10 cellular contexts compared by ENCODE assay signal in the genomic region with DNA sequence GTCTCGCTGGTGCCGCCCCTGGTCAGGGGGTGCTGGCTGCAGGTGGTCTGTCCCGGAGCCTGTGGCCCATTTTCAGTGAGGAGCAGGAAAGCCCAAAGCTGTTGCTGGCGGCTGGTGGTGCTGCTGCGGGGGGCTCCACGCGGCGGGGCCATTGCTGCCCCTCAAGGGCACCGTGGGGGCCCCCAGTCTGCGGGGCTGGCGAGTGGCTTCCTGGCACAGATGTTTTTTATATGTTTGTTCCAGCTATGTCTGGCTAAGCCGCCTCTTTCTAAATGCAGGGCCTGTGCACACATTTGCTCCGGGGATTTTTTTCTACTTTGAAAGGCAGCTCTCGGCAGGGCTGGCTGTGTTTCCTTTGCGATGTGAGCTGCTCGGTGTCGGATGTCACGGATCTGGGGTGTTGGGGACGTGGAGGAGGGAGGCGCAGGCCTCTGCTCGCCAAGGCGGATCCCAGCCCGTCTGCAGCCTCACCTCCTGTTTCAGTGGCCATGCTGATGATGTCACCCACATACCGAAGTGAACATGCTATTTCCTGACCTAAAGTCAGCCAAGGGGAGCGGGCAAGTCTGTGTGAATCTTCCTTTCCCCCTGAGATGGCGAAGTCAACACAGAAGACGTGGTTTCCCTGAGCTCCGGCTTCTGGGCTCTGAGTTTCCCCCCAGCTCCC.
DNase-seq lines count a peak whose midpoint lies in the region; ATAC-seq and TF ChIP-seq lines count a peak whose summit lies in the region.
"Had no signal": no experiment of that assay in that cellular context is flagged by ENCODE, and none has a peak within 500 bp of the region (broad histone marks: within the 10 kb centered on the region; RNA-seq: fewer than 3 reads in every experiment).

No MANE protein-coding gene starts in this region.

- no peak overlapping the region for H3K4me3 Mint-ChIP-seq in neural crest cell

- DNase-seq in NCI-H460 (ENCODE audit: extremely low read depth, low read depth) (peak; percentile 1), fibroblast of mammary gland (ENCODE audit: low read depth) (peak; percentile 77), neural crest cell (ENCODE audit: low read depth, low spot score) (no peak), NOMO-1 (lab: John Stamatoyannopoulos, UW; ENCODE audit: unreplicated experiment in 2 of 2) (no peak)
- DNase-seq: caudate nucleus; stimulated activated CD4-positive, alpha-beta T cell treated with anti-CD3 and anti-CD28 coated beads, Interleukin-4, amount 100 ng/mL, for 24 hours had no signal

- no peaks in the 10 kb centered on the region for H3K36me3 Mint-ChIP-seq in neural crest cell (ENCODE audit: low read depth)

- H3K4me1 ChIP-seq in BLaER1, result peaks cover 27% of the 10 kb centered on the region

- no peaks in the 10 kb centered on the region for H4K20me1 ChIP-seq in BLaER1

- no peaks in the 10 kb centered on the region for H3K27me3 ChIP-seq in BLaER1

- peaks cover 7% of the 10 kb centered on the region for H3K27me3 Mint-ChIP-seq in neural crest cell (ENCODE audit: low read depth)

- H3K27ac ChIP-seq in BLaER1, result peak overlapping the region; percentile 23; the same call in 1 of the 2 replicates

- H3K27ac Mint-ChIP-seq in neural crest cell (ENCODE audit: unreplicated experiment), result peak overlapping the region; percentile 66

- H3K9me3 Mint-ChIP-seq in neural crest cell, result peaks cover 4% of the 10 kb centered on the region

- peaks cover 24% of the 10 kb centered on the region for H3K4me1 Mint-ChIP-seq in neural crest cell

- H3K9ac ChIP-seq in BLaER1, result no peak overlapping the region

- ATAC-seq in GM21390 (IDR thresholded peaks at IDR 0.05; ENCODE audit: unreplicated experiment) (no peak), GM21423 (IDR thresholded peaks at IDR 0.05; ENCODE audit: unreplicated experiment) (no peak), HG02798 (IDR thresholded peaks at IDR 0.05; ENCODE audit: poor library complexity, unreplicated experiment) (no peak)

- TF ChIP-seq CTCF in fibroblast of mammary gland (conservative IDR thresholded peaks at IDR 0.05; ENCODE audit: control insufficient read depth, insufficient read depth, low read depth, low read length) (no peak), neural crest cell (conservative IDR thresholded peaks at IDR 0.05) (no peak)

- H3K9me3 ChIP-seq in BLaER1, result peaks cover 16% of the 10 kb centered on the region

- H3K4me2 ChIP-seq in BLaER1, result peak overlapping the region; percentile 52

- H3K4me3 ChIP-seq in BLaER1 (no peak overlapping the region), fibroblast of mammary gland (ENCODE audit: control insufficient read depth, low read depth, low read length) (no peak overlapping the region)

- H3K36me3 ChIP-seq in BLaER1, result no peaks in the 10 kb centered on the region; the same call in 1 of the 2 replicates

Comparison
In these comparisons a context has a peak if more than half of its experiments do, and no peak if none do; other contexts are left out.
1. DNase-seq: peak in NCI-H460 (single experiment) and fibroblast of mammary gland (single experiment); none in neural crest cell (single experiment) and NOMO-1 (0 of 2).